Comparison of ENCODE assay signal across 1 cellular context in the genomic region with DNA sequence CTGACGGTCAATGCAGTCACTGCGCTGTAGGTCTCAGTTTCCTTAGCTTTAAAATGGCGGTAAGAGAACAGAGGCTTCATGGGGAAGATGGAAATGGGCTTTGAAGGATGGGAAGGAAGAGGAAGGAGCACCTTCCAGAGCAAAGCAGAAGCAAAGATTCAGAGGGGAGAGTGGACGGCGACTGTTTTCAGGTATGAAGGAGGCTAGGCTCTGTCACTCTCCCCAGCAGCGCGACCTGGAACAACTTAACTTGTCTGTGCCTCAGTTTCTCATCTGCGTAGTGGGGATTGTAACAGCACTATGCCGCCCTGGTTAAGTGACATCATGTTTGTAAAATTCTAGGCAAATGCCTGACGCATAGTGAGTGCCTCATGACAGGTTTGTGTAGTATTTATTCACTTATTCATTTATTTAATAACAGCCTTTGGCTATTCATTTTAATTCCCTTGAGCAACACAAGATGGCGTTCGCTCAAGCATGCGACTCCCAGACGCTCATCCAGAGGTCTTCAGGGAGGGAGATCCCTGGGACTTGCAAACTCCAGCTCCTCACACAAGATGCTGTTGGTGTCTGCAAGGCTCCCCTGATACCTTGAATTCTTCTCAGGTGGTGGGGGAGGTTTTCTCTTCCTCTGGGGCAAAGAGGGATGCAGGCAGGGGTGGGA.
TF ChIP-seq lines count a peak whose summit lies in the region.

No MANE protein-coding gene starts in this region.

TF ChIP-seq in GM23338, 12 proteins besides CTCF, POLR2A, EP300 and RAD21 (continued from another document):
- TF ChIP-seq, protein P1, sequence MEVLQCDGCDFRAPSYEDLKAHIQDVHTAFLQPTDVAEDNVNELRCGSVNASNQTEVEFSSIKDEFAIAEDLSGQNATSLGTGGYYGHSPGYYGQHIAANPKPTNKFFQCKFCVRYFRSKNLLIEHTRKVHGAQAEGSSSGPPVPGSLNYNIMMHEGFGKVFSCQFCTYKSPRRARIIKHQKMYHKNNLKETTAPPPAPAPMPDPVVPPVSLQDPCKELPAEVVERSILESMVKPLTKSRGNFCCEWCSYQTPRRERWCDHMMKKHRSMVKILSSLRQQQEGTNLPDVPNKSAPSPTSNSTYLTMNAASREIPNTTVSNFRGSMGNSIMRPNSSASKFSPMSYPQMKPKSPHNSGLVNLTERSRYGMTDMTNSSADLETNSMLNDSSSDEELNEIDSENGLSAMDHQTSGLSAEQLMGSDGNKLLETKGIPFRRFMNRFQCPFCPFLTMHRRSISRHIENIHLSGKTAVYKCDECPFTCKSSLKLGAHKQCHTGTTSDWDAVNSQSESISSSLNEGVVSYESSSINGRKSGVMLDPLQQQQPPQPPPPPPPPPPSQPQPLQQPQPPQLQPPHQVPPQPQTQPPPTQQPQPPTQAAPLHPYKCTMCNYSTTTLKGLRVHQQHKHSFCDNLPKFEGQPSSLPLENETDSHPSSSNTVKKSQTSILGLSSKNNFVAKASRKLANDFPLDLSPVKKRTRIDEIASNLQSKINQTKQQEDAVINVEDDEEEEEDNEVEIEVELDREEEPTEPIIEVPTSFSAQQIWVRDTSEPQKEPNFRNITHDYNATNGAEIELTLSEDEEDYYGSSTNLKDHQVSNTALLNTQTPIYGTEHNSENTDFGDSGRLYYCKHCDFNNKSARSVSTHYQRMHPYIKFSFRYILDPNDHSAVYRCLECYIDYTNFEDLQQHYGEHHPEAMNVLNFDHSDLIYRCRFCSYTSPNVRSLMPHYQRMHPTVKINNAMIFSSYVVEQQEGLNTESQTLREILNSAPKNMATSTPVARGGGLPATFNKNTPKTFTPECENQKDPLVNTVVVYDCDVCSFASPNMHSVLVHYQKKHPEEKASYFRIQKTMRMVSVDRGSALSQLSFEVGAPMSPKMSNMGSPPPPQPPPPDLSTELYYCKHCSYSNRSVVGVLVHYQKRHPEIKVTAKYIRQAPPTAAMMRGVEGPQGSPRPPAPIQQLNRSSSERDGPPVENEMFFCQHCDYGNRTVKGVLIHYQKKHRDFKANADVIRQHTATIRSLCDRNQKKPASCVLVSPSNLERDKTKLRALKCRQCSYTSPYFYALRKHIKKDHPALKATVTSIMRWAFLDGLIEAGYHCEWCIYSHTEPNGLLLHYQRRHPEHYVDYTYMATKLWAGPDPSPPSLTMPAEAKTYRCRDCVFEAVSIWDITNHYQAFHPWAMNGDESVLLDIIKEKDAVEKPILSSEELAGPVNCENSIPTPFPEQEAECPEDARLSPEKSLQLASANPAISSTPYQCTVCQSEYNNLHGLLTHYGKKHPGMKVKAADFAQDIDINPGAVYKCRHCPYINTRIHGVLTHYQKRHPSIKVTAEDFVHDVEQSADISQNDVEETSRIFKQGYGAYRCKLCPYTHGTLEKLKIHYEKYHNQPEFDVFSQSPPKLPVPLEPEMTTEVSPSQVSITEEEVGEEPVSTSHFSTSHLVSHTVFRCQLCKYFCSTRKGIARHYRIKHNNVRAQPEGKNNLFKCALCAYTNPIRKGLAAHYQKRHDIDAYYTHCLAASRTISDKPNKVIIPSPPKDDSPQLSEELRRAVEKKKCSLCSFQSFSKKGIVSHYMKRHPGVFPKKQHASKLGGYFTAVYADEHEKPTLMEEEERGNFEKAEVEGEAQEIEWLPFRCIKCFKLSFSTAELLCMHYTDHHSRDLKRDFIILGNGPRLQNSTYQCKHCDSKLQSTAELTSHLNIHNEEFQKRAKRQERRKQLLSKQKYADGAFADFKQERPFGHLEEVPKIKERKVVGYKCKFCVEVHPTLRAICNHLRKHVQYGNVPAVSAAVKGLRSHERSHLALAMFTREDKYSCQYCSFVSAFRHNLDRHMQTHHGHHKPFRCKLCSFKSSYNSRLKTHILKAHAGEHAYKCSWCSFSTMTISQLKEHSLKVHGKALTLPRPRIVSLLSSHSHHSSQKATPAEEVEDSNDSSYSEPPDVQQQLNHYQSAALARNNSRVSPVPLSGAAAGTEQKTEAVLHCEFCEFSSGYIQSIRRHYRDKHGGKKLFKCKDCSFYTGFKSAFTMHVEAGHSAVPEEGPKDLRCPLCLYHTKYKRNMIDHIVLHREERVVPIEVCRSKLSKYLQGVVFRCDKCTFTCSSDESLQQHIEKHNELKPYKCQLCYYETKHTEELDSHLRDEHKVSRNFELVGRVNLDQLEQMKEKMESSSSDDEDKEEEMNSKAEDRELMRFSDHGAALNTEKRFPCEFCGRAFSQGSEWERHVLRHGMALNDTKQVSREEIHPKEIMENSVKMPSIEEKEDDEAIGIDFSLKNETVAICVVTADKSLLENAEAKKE (CRISPR knock-in tag; IDR thresholded peaks at IDR 0.05), result no peak
- TF ChIP-seq EZH2 (IDR thresholded peaks at IDR 0.05; ENCODE audit: low read depth, unreplicated experiment) (no peak), ZNF114 (CRISPR knock-in tag; IDR thresholded peaks at IDR 0.05) (no peak), CREB1 (CRISPR knock-in tag; IDR thresholded peaks at IDR 0.05; ENCODE audit: low read depth) (no peak), ZNF331 (CRISPR knock-in tag; IDR thresholded peaks at IDR 0.05; ENCODE audit: low read depth) (no peak), EZH2phosphoT487 (IDR thresholded peaks at IDR 0.05; ENCODE audit: unreplicated experiment) (no peak), NANOG (IDR thresholded peaks at IDR 0.05; ENCODE audit: borderline replicate concordance) (no peak), ETS1 (IDR thresholded peaks at IDR 0.05) (no peak)
TF ChIP-seq in GM23338: peak in this region for 0.
